11 cellular contexts compared by ENCODE assay signal in the genomic region with DNA sequence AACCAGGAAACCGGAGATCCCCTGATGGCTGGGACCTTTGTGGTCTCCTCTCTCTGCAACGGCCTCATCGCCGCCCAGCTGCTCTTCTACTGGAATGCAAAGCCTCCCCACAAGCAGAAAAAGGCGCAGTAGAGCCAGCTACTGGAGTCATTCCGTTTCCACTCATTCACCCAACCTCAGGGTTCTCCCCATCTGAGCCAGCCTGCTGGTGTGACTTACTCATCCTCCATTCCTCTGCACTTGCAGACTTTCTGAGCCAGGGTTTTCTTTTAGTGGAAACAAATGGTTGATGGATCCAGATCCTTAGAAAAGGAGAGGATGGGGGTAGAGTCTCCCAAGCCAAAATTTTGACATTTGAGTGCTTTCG. TPM values are rescaled to one million over a fixed set of nuclear protein-coding genes. Genes with fewer than 3 reads are reported as not detected.
A peak's percentile ranks its signal among the peaks of the same experiment; 100 is the strongest.
DNase-seq lines count a peak whose midpoint lies in the region; ATAC-seq lines count a peak whose summit lies in the region.
"Had no signal": no experiment of that assay in that cellular context is flagged by ENCODE, and none has a peak within 500 bp of the region (broad histone marks: within the 10 kb centered on the region; RNA-seq: fewer than 3 reads in every experiment).

No MANE protein-coding gene starts in this region.

- ATAC-seq in GM21390 (IDR thresholded peaks at IDR 0.05; ENCODE audit: unreplicated experiment), result no peak
- ATAC-seq: GM12878 had no signal

- intact Hi-C loops in posterior vena cava (cut with DNase I), result no loop called here

- H3K9ac ChIP-seq in ES-I3 (ENCODE audit: low read depth, low read length), result peak overlapping the region; percentile 13; the same call in 1 of the 2 replicates

- no peaks in the 10 kb centered on the region for H3K9me3 ChIP-seq in ES-I3 (ENCODE audit: control insufficient read depth, insufficient read depth, low read length)
- H3K9me3 ChIP-seq: adrenal gland had no signal

- H3K4me1 ChIP-seq in ES-I3 (ENCODE audit: insufficient read depth, low read length), result peaks cover 23% of the 10 kb centered on the region; the same call in 1 of the 2 replicates

- peak; percentile 81 for DNase-seq in MV-4-11 (lab: John Stamatoyannopoulos, UW)
- DNase-seq in dedifferentiated amniotic fluid mesenchymal stem cell (ENCODE audit: extremely low spot score), result peak; percentile 79
- peak; percentile 85 for DNase-seq in posterior vena cava (ENCODE audit: low spot score)
- DNase-seq in NCI-H446 treated with DMSO at 0.1 percent for 48 hours (lab: John Stamatoyannopoulos, UW), result no peak
- no peak for DNase-seq in NCI-H1105 (lab: John Stamatoyannopoulos, UW)
- DNase-seq: adrenal gland; NCI-H1417 treated with DMSO at 0.1 percent for 48 hours; stimulated activated CD4-positive, alpha-beta T cell treated with anti-CD3 and anti-CD28 coated beads, Interleukin-4, amount 100 ng/mL, for 1 hour had no signal

- H3K36me3 ChIP-seq in ES-I3 (ENCODE audit: insufficient read depth, low read length), result peaks cover 3% of the 10 kb centered on the region; the same call in 1 of the 2 replicates

RNA-seq across cellular contexts. Expression of a gene that starts 2.5 kb away (rescaled TPM):
- total RNA-seq in posterior vena cava, result 1 to 10 TPM; 2.1 to 2.5 TPM

RNA-seq across cellular contexts. Expression of a gene that starts 3.8 kb away (rescaled TPM):
- 10 to 100 TPM; 24.7 to 31.2 TPM for total RNA-seq in posterior vena cava

RNA-seq across cellular contexts. Expression of a gene that starts 8.0 kb away (rescaled TPM):
- 100 to 1,000 TPM; 111 to 158 TPM for total RNA-seq in posterior vena cava

RNA-seq across cellular contexts. Expression of a gene that starts 25.7 kb away (rescaled TPM):
- 10 to 100 TPM; 36.2 to 48.2 TPM for total RNA-seq in posterior vena cava

RNA-seq across cellular contexts. Expression of a gene that starts 27.3 kb away (rescaled TPM):
- 10 to 100 TPM; 25.4 to 31.6 TPM for total RNA-seq in posterior vena cava

Comparison
In these comparisons a context has a peak if more than half of its experiments do, and no peak if none do; other contexts are left out.
1. DNase-seq: peak in MV-4-11 (single experiment), dedifferentiated amniotic fluid mesenchymal stem cell (single experiment) and posterior vena cava (single experiment); none in NCI-H446 treated with DMSO at 0.1 percent for 48 hours (single experiment) and NCI-H1105 (single experiment).